In genomic region chr11:85682330-85683305, GRCh38 we compare ENCODE assay signal across 8 cellular contexts. TPM values are rescaled to one million over a fixed set of nuclear protein-coding genes. Genes with fewer than 3 reads are reported as not detected.
A peak's percentile ranks its signal among the peaks of the same experiment; 100 is the strongest.
DNase-seq lines count a peak whose midpoint lies in the region; ATAC-seq lines count a peak whose summit lies in the region.

No MANE protein-coding gene starts in this region.

- H3K4me3 ChIP-seq in right cardiac atrium (ENCODE audit: low read length) = peak overlapping the region; percentile 78

- H3K4me1 Mint-ChIP-seq in activated naive CD4-positive, alpha-beta T cell treated with anti-CD3 and anti-CD28 coated beads, Interleukin-2, amount 50 U/mL, for 24 hours = peaks cover 19% of the 10 kb centered on the region

- H3K27ac ChIP-seq in right cardiac atrium (ENCODE audit: low read length) = no peak overlapping the region

- peaks cover 1% of the 10 kb centered on the region for H3K27me3 Mint-ChIP-seq in activated naive CD4-positive, alpha-beta T cell treated with anti-CD3 and anti-CD28 coated beads, Interleukin-2, amount 50 U/mL, for 24 hours

- ATAC-seq in GM18517 (IDR thresholded peaks at IDR 0.05; ENCODE audit: unreplicated experiment) (peak; percentile 83), HG02943 (IDR thresholded peaks at IDR 0.05; ENCODE audit: low read depth, unreplicated experiment) (peak; percentile 81), right cardiac atrium (peak; percentile 74 to 75)

- intact Hi-C loops in right cardiac atrium (cut with DNase I) = no loop called here

- H3K9me3 ChIP-seq in right cardiac atrium (ENCODE audit: control insufficient read depth, low read length) = no peaks in the 10 kb centered on the region

- DNase-seq in SHP77 (lab: John Stamatoyannopoulos, UW) (peak; percentile 78 to 82), right cardiac atrium (peak; percentile 81 to 94 (median 93)), NCI-H526 (lab: John Stamatoyannopoulos, UW) (no peak), AML-193 (lab: John Stamatoyannopoulos, UW) (no peak)
- DNase-seq in stimulated activated CD4-positive, alpha-beta T cell treated with anti-CD3 and anti-CD28 coated beads, Interleukin-15, amount 100 ng/mL, for 1 hour (ENCODE audit: low read depth in 1 of 2, low spot score in 1 of 2) = peak; percentile 16 to 54

- peaks cover 5% of the 10 kb centered on the region for H3K4me1 ChIP-seq in right cardiac atrium (ENCODE audit: control insufficient read depth, insufficient read depth, low read length)

- peak overlapping the region; percentile 91 for H3K4me3 Mint-ChIP-seq in activated naive CD4-positive, alpha-beta T cell treated with anti-CD3 and anti-CD28 coated beads, Interleukin-2, amount 50 U/mL, for 24 hours

- no peaks in the 10 kb centered on the region for H3K27me3 ChIP-seq in right cardiac atrium (ENCODE audit: control insufficient read depth, insufficient read depth)

- no peaks in the 10 kb centered on the region for H3K9me3 Mint-ChIP-seq in activated naive CD4-positive, alpha-beta T cell treated with anti-CD3 and anti-CD28 coated beads, Interleukin-2, amount 50 U/mL, for 24 hours

- H3K36me3 Mint-ChIP-seq in activated naive CD4-positive, alpha-beta T cell treated with anti-CD3 and anti-CD28 coated beads, Interleukin-2, amount 50 U/mL, for 24 hours = no peaks in the 10 kb centered on the region

- H3K27ac Mint-ChIP-seq in activated naive CD4-positive, alpha-beta T cell treated with anti-CD3 and anti-CD28 coated beads, Interleukin-2, amount 50 U/mL, for 24 hours = peak overlapping the region; percentile 97

- 26% methylated on average over 43 of the region's 43 CpGs for WGBS in right cardiac atrium

RNA-seq across cellular contexts. Expression of gene CCDC89, which starts 3.4 kb away (rescaled TPM):
- total RNA-seq in right cardiac atrium = 1 to 10 TPM in 1 of 4 donors, under 1 TPM in 3; 0.42 to 1.0 (median 0.75) TPM
- 0.52 TPM for polyA plus RNA-seq in right cardiac atrium

RNA-seq across cellular contexts. Expression of gene CREBZF, which starts 17.7 kb away (rescaled TPM):
- total RNA-seq in right cardiac atrium = 10 to 100 TPM; 16.1 to 19.9 (median 18.2) TPM
- polyA plus RNA-seq in right cardiac atrium = 17.0 TPM

RNA-seq across cellular contexts. Expression of gene TMEM126A, which starts 34.9 kb away (rescaled TPM):
- total RNA-seq in right cardiac atrium = 10 to 100 TPM; 48.4 to 65.6 (median 58.1) TPM
- polyA plus RNA-seq in right cardiac atrium = 140 TPM

RNA-seq across cellular contexts. Expression of gene TMEM126B, which starts 54.2 kb away (rescaled TPM):
- total RNA-seq in right cardiac atrium = 10 to 100 TPM; 46.7 to 67.7 (median 54.8) TPM
- 106 TPM for polyA plus RNA-seq in right cardiac atrium

RNA-seq across cellular contexts. Expression of gene DLG2, which starts 55.5 kb away (rescaled TPM):
- total RNA-seq in right cardiac atrium = 10 to 100 TPM in 1 of 4 donors, 1 to 10 TPM in 3; 8.0 to 10.5 (median 9.6) TPM
- polyA plus RNA-seq in right cardiac atrium = 2.3 TPM

Comparison
In these comparisons a context has a peak if more than half of its experiments do, and no peak if none do; other contexts are left out.
1. DNase-seq: peak in SHP77 (2 of 2), right cardiac atrium (3 of 3) and stimulated activated CD4-positive, alpha-beta T cell treated with anti-CD3 and anti-CD28 coated beads, Interleukin-15, amount 100 ng/mL, for 1 hour (2 of 2); none in NCI-H526 (0 of 2) and AML-193 (0 of 2).
2. Peak in every context shown above with its lines, with median percentiles within 50 percentile points of each other: ATAC-seq.